ENCODE assay signal across 19 cellular contexts in the genomic region with DNA sequence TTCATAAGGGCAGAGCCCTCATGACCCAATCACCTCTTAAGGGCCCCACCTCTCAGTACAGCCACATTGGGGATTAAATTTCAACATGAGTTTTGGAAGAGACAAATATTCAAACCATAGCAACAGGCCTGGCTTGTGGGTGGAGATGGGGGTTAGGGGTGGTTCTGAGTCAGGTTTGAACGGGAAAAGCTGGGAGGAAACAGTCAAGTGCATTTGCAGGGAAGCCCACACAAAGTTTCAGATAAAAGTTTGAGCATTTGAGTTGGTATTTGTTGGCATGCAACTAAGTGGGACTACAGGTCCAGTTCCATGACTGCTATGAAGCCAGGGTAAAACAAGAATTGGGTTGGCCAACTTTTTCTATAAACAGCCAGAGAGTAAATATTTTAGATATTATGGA. TPM values are rescaled to one million over a fixed set of nuclear protein-coding genes. Genes with fewer than 3 reads are reported as not detected.
"Had no signal": no experiment of that assay in that cellular context is flagged by ENCODE, and none has a peak within 500 bp of the region (broad histone marks: within the 10 kb centered on the region; RNA-seq: fewer than 3 reads in every experiment).

No MANE protein-coding gene starts in this region.

- H3K36me3 Mint-ChIP-seq: activated naive CD4-positive, alpha-beta T cell treated with anti-CD3 and anti-CD28 coated beads, Interleukin-2, amount 50 U/mL, for 24 hours; naive B cell; stimulated activated effector memory CD8-positive, alpha-beta T cell treated with anti-CD3 and anti-CD28 coated beads, Interleukin-12 subunit alpha, Interleukin-12 subunit beta, amount 100 ng/mL, for 72 hours had no signal

- H3K4me1 Mint-ChIP-seq: activated naive CD4-positive, alpha-beta T cell treated with anti-CD3 and anti-CD28 coated beads, Interleukin-2, amount 50 U/mL, for 24 hours; stimulated activated effector memory CD8-positive, alpha-beta T cell treated with anti-CD3 and anti-CD28 coated beads, Interleukin-12 subunit alpha, Interleukin-12 subunit beta, amount 100 ng/mL, for 72 hours had no signal

- H3K27me3 ChIP-seq: colonic mucosa, thyroid gland had no signal

- H3K4me3 ChIP-seq: colonic mucosa, gastroesophageal sphincter, heart right ventricle, left lung, thyroid gland had no signal

- H3K4me3 Mint-ChIP-seq: activated CD8-positive, alpha-beta T cell treated with anti-CD3 and anti-CD28 coated beads, Interleukin-2, amount 10 ng/mL, durations not matched to agents 7 days and 5 days; activated naive CD4-positive, alpha-beta T cell treated with anti-CD3 and anti-CD28 coated beads, Interleukin-2, amount 50 U/mL, for 24 hours; naive B cell; stimulated activated effector memory CD8-positive, alpha-beta T cell treated with anti-CD3 and anti-CD28 coated beads, Interleukin-12 subunit alpha, Interleukin-12 subunit beta, amount 100 ng/mL, for 72 hours; T-helper 17 cell; WTC11 had no signal

- H3K36me3 ChIP-seq: colonic mucosa, gastroesophageal sphincter, heart right ventricle, left lung, thyroid gland had no signal

- H3K27ac Mint-ChIP-seq: activated CD8-positive, alpha-beta T cell treated with anti-CD3 and anti-CD28 coated beads, Interleukin-2, amount 10 ng/mL, durations not matched to agents 7 days and 5 days; activated naive CD4-positive, alpha-beta T cell treated with anti-CD3 and anti-CD28 coated beads, Interleukin-2, amount 50 U/mL, for 24 hours; stimulated activated effector memory CD8-positive, alpha-beta T cell treated with anti-CD3 and anti-CD28 coated beads, Interleukin-12 subunit alpha, Interleukin-12 subunit beta, amount 100 ng/mL, for 72 hours; T-helper 17 cell; WTC11 had no signal

- H3K27me3 Mint-ChIP-seq: activated naive CD4-positive, alpha-beta T cell treated with anti-CD3 and anti-CD28 coated beads, Interleukin-2, amount 50 U/mL, for 24 hours had no signal

- ATAC-seq: activated CD8-positive, alpha-beta T cell treated with anti-CD3 and anti-CD28 coated beads, Interleukin-2, amount 10 ng/mL, durations not matched to agents 7 days and 5 days; gastroesophageal sphincter; heart right ventricle; left lung; stimulated activated effector memory CD8-positive, alpha-beta T cell treated with anti-CD3 and anti-CD28 coated beads, Interleukin-12 subunit alpha, Interleukin-12 subunit beta, amount 100 ng/mL, for 72 hours; T-helper 17 cell; WTC11 had no signal

- H3K9me3 Mint-ChIP-seq: activated naive CD4-positive, alpha-beta T cell treated with anti-CD3 and anti-CD28 coated beads, Interleukin-2, amount 50 U/mL, for 24 hours; stimulated activated effector memory CD8-positive, alpha-beta T cell treated with anti-CD3 and anti-CD28 coated beads, Interleukin-12 subunit alpha, Interleukin-12 subunit beta, amount 100 ng/mL, for 72 hours had no signal

- H3K4me1 ChIP-seq: colonic mucosa, gastroesophageal sphincter, heart right ventricle, left lung, thyroid gland had no signal

- DNase-seq: activated CD4-positive, alpha-beta T cell treated with anti-CD3 and anti-CD28 coated beads for 48 hours; activated CD8-positive, alpha-beta memory T cell treated with anti-CD3 and anti-CD28 coated beads, Interleukin-2, amount 50 U/mL, for 4 hours; activated CD8-positive, alpha-beta T cell treated with anti-CD3 and anti-CD28 coated beads, Interleukin-2, amount 10 ng/mL, durations not matched to agents 7 days and 5 days; activated effector memory CD4-positive, alpha-beta T cell treated with anti-CD3 and anti-CD28 coated beads, Interleukin-2, amount 50 U/mL, for 16 hours; activated T-cell treated with anti-CD3 and anti-CD28 coated beads, Interleukin-2, amount 50 U/mL, for 48 hours; central memory CD4-positive, alpha-beta T cell; colonic mucosa; heart right ventricle; islet precursor cell; left lung; mammary epithelial cell; naive B cell; retina; T-helper 17 cell; thyroid gland had no signal

- H3K9me3 ChIP-seq: colonic mucosa, left lung, thyroid gland had no signal

- H3K27ac ChIP-seq: colonic mucosa, gastroesophageal sphincter, heart right ventricle, left lung, thyroid gland had no signal

RNA-seq across cellular contexts. Expression of a gene that starts 21.0 kb away (rescaled TPM):
- total RNA-seq: activated CD8-positive, alpha-beta T cell treated with anti-CD3 and anti-CD28 coated beads, Interleukin-2, amount 10 ng/mL, durations not matched to agents 7 days and 5 days had no signal
